8 cellular contexts compared by ENCODE assay signal in genomic region chr6:128882991-128883571, GRCh38. TPM values are rescaled to one million over a fixed set of nuclear protein-coding genes. Genes with fewer than 3 reads are reported as not detected.
DNase-seq lines count a peak whose midpoint lies in the region; ATAC-seq, FAIRE-seq and TF ChIP-seq lines count a peak whose summit lies in the region.

Gene LAMA2, plus strand, starts transcription at chr6:128883138. Its CDS starts 108 bp downstream, at chr6:128883246.

- H2BK5ac ChIP-seq in H1 (ENCODE audit: low read depth, low read length) = peak within 1 kb of the TSS; percentile 69; the same call in 1 of the 2 replicates

- peak within 1 kb of the TSS; percentile 65; the same call in 1 of the 2 replicates for H2BK15ac ChIP-seq in H1 (ENCODE audit: low read length)

- H3K79me1 ChIP-seq in H1 (ENCODE audit: low read depth, low read length) = no peaks in the 10 kb centered on the region

- peak within 1 kb of the TSS; percentile 75 for H4K91ac ChIP-seq in H1 (replicated peaks; ENCODE audit: insufficient read length, low read length)

- H3K4me1 Mint-ChIP-seq in Calu3 (ENCODE audit: low read depth, unreplicated experiment) = no peaks in the 10 kb centered on the region

- CTCF ChIA-PET in H1 (lab: Charles Lee; ENCODE audit: partially characterized antibody) (interaction anchor here (0.9 to 1.2 kb wide), 2 partner anchors 18 to 35 kb away, joined by 3 to 4 read pairs; no protein-coding TSS in a partner anchor), Calu3 (lab: Charles Lee) (no interaction called here)

- H3K27ac Mint-ChIP-seq in Calu3 (ENCODE audit: unreplicated experiment) = no peak within 1 kb of the TSS

- H3K9ac ChIP-seq in H1 (replicated peaks in 1 of 4; ENCODE audit: extremely low read depth in 1 of 4, low read depth in 3 of 4, low read length in 3 of 4) = peak within 1 kb of the TSS in 2 of 4 experiments; percentile 6 to 28; a peak in 1 of 7 replicates

- H3K18ac ChIP-seq in H1 (ENCODE audit: extremely low read depth, low read length) = peak within 1 kb of the TSS; percentile 93

- peak within 1 kb of the TSS; percentile 60; the same call in 1 of the 2 replicates for H2BK12ac ChIP-seq in H1 (ENCODE audit: low read depth, low read length)

- no peaks in the 10 kb centered on the region for H3K9me3 Mint-ChIP-seq in Calu3 (ENCODE audit: low read depth, unreplicated experiment)

- H3K27me3 ChIP-seq in H1 (replicated peaks in 1 of 4; ENCODE audit: control insufficient read depth in 3 of 4, extremely low read depth in 1 of 4, insufficient read depth in 3 of 4, low read length in 3 of 4) (no peaks in the 10 kb centered on the region), stomach (no peaks in the 10 kb centered on the region)

- H3K4me1 ChIP-seq in H1 (replicated peaks in 1 of 4; ENCODE audit: control insufficient read depth in 3 of 4, insufficient read depth in 4 of 4, low read length in 3 of 4) (peaks cover 0 to 4% (median 3%) of the 10 kb centered on the region in 4 experiments; a peak in 5 of 7 replicates), stomach (peaks cover 0 to 15% (median 10%) of the 10 kb centered on the region in 4 donors)

- H3K27me3 Mint-ChIP-seq in Calu3 (ENCODE audit: unreplicated experiment) = no peaks in the 10 kb centered on the region

- no peak for FAIRE-seq in H1 (lab: Jason Lieb, UNC)

- H3K4me2 ChIP-seq in H1 (ENCODE audit: insufficient read depth in 1 of 2, low read depth in 2 of 2, low read length in 2 of 2) = peak within 1 kb of the TSS; percentile 66 to 83

- no peak within 1 kb of the TSS for H3K14ac ChIP-seq in H1 (ENCODE audit: insufficient read length)

- H3K23ac ChIP-seq in H1 (ENCODE audit: insufficient read length) = no peak within 1 kb of the TSS

- H3K9me3 ChIP-seq in H1 (ENCODE audit: insufficient read depth in 2 of 2, low read depth in 1 of 2, low read length in 1 of 2) (no peaks in the 10 kb centered on the region), stomach (no peaks in the 10 kb centered on the region)

- H4K8ac ChIP-seq in H1 (ENCODE audit: extremely low read depth, insufficient read depth, low read length) = no peak within 1 kb of the TSS

- no peak within 1 kb of the TSS for H3K27ac ChIP-seq in H1 (ENCODE audit: low read depth, low read length)
- H3K27ac ChIP-seq in stomach = peak within 1 kb of the TSS; percentile 89 to 93 (median 90)

- peak within 1 kb of the TSS; percentile 93 for H2AFZ ChIP-seq in H1 (ENCODE audit: low read length)

- TF ChIP-seq EP300 in H1 (IDR thresholded peaks at IDR 0.05; ENCODE audit: borderline replicate concordance in 1 of 2, low read depth in 2 of 2, low read length in 2 of 2) (no peak), stomach (IDR thresholded peaks at IDR 0.05) (no peak)

- H4K20me1 ChIP-seq in H1 (replicated peaks in 1 of 2; ENCODE audit: control insufficient read depth in 1 of 2, insufficient read depth in 2 of 2, low read length in 2 of 2) = no peaks in the 10 kb centered on the region

- peak in 2 of 3 experiments; percentile 11 to 23; a peak in 2 of 4 replicates for TF ChIP-seq CTCF in H1 (IDR thresholded peaks at IDR 0.05; ENCODE audit: control extremely low read depth in 1 of 3, insufficient read depth in 1 of 3, low read depth in 1 of 3, low read length in 3 of 3)
- TF ChIP-seq CTCF in lower leg skin (IDR thresholded peaks at IDR 0.05) = no peak
- TF ChIP-seq CTCF in stomach (IDR thresholded peaks at IDR 0.05) = peak in 1 of 7 experiments; percentile 15
- no peak for TF ChIP-seq CTCF in Calu3 (IDR thresholded peaks at IDR 0.05; ENCODE audit: unreplicated experiment)

- no peak within 1 kb of the TSS for H2BK120ac ChIP-seq in H1 (replicated peaks; ENCODE audit: low read depth, low read length)

- no peaks in the 10 kb centered on the region for H3K36me3 Mint-ChIP-seq in Calu3 (ENCODE audit: insufficient read depth, unreplicated experiment)

- peak; percentile 89 for DNase-seq in AG08395 (ENCODE audit: low spot score)
- DNase-seq in LoVo (ENCODE audit: low spot score) = peak; percentile 48
- DNase-seq in H1 (ENCODE audit: low read depth in 1 of 2, low spot score in 2 of 2) = peak; percentile 75 to 87
- peak; percentile 74 to 94 for DNase-seq in lower leg skin (ENCODE audit: low spot score in 2 of 2)
- peak; percentile 72 for DNase-seq in stomach
- DNase-seq in Calu3 = no peak
- no peak for DNase-seq in HT-29 (ENCODE audit: low spot score)

- H3K36me3 ChIP-seq in H1 (ENCODE audit: control insufficient read depth in 2 of 4, insufficient read depth in 4 of 4, low read length in 3 of 4) (no peaks in the 10 kb centered on the region), stomach (no peaks in the 10 kb centered on the region)

- H3K79me2 ChIP-seq in H1 (ENCODE audit: control insufficient read depth in 1 of 2, insufficient read depth in 2 of 2, low read length in 2 of 2) = no peaks in the 10 kb centered on the region

- TF ChIP-seq RAD21 in H1 (IDR thresholded peaks at IDR 0.05 in 1 of 2, conservative IDR thresholded peaks at IDR 0.05 in 1 of 2; ENCODE audit: low read depth in 2 of 2, low read length in 2 of 2) = peak; percentile 42 to 50

- 5% methylated on average over 35 of the region's 35 CpGs; no CpG with 5 or more reads in 1 of the 2 experiments for WGBS in H1 (ENCODE audit: extremely low coverage in 1 of 2, insufficient coverage in 1 of 2, insufficient read length in 1 of 2, insufficient replicate concordance in 2 of 2, low coverage in 1 of 2, low lambda C conversion rate in 2 of 2, missing lambda C conversion rate in 1 of 2), 2 experiments
- WGBS in lower leg skin, 2 donors = 4 to 6% methylated on average over 17 to 35 of the region's 35 CpGs
- 1 to 5% (median 3%) methylated on average over 18 to 35 of the region's 35 CpGs for whole genome bisulfite sequencing in stomach, 5 donors

- no peak for ATAC-seq in HG03571 (IDR thresholded peaks at IDR 0.05; ENCODE audit: unreplicated experiment)

- peak within 1 kb of the TSS; percentile 4 for H3K4ac ChIP-seq in H1 (replicated peaks; ENCODE audit: insufficient read length, low read depth, low read length)

- BruUV-seq in Calu3 (replicated peaks; lab: Mats Ljungman, UMichigan) = no TSS peak

- no peak within 1 kb of the TSS for H3K56ac ChIP-seq in H1 (replicated peaks; ENCODE audit: insufficient read length, low read depth, low read length)

- POLR2A ChIA-PET in H1 (lab: Charles Lee; ENCODE audit: partially characterized antibody) = interaction anchor here (0.8 kb wide), 1 partner anchor 15 kb away, joined by 3 read pairs; no protein-coding TSS in a partner anchor

- no peak within 1 kb of the TSS for H4K5ac ChIP-seq in H1 (ENCODE audit: insufficient read length, low read depth, low read length)

- peak in 1 of 2 experiments; percentile 44; a peak in 1 of 3 replicates for TF ChIP-seq POLR2A in H1 (IDR thresholded peaks at IDR 0.05; ENCODE audit: control extremely low read depth in 1 of 2, low read depth in 2 of 2, low read length in 2 of 2)
- TF ChIP-seq POLR2A in lower leg skin (IDR thresholded peaks at IDR 0.05) = peak in 1 of 2 donors; percentile 29
- TF ChIP-seq POLR2A in stomach (IDR thresholded peaks at IDR 0.05) = peak in 1 of 4 donors; percentile 45

- H3K23me2 ChIP-seq in H1 (ENCODE audit: low read depth, low read length) = peaks cover 3% of the 10 kb centered on the region; the same call in 1 of the 2 replicates

- H3K4me3 ChIP-seq in H1 (ENCODE audit: extremely low read depth in 1 of 4, insufficient read depth in 2 of 4, low read depth in 3 of 4, low read length in 4 of 4) = peak within 1 kb of the TSS; percentile 38 to 61 (median 48)
- H3K4me3 ChIP-seq in lower leg skin (ENCODE audit: low read depth, poor library complexity, severe bottlenecking) = peak within 1 kb of the TSS; percentile 33
- peak within 1 kb of the TSS; percentile 54 to 67 (median 63) for H3K4me3 ChIP-seq in stomach

- intact Hi-C loops in lower leg skin (cut with DNase I; ENCODE audit: low total_unique reads) = no loop called here
- intact Hi-C loops in stomach (cut with DNase I; ENCODE audit: low total_unique reads) = no loop called here
- intact Hi-C loops in Calu3 (cut with micrococcal nuclease; ENCODE audit: unreplicated experiment) = no loop called here

- peak within 1 kb of the TSS; percentile 66; the same call in 1 of the 2 replicates for H2BK20ac ChIP-seq in H1 (ENCODE audit: low read length)

- H3K4me3 Mint-ChIP-seq in Calu3 (ENCODE audit: low read depth, unreplicated experiment) = no peak within 1 kb of the TSS

- no peak within 1 kb of the TSS for H2AK5ac ChIP-seq in H1 (ENCODE audit: low read depth, low read length)

TF ChIP-seq in H1, 55 proteins besides CTCF, POLR2A, EP300 and RAD21 (continues in another document):
- TF ChIP-seq SIN3A (conservative IDR thresholded peaks at IDR 0.05 in 1 of 2, IDR thresholded peaks at IDR 0.05 in 1 of 2; ENCODE audit: low read depth in 1 of 2, low read length in 2 of 2) (peak in 1 of 2 experiments; percentile 57; a peak in 1 of 4 replicates), SP4 (IDR thresholded peaks at IDR 0.05; ENCODE audit: low read length) (peak; percentile 77; the same call in 1 of the 2 replicates), KDM1A (IDR thresholded peaks at IDR 0.05; ENCODE audit: borderline replicate concordance, low read length) (no peak; the same call in 1 of the 2 replicates), JUN (IDR thresholded peaks at IDR 0.05; ENCODE audit: low read depth, low read length) (no peak), TEAD4 (IDR thresholded peaks at IDR 0.05; ENCODE audit: low read depth, low read length) (no peak), RFX5 (IDR thresholded peaks at IDR 0.05; ENCODE audit: borderline replicate concordance, low read depth, low read length) (no peak), CTBP2 (IDR thresholded peaks at IDR 0.05; ENCODE audit: borderline replicate concordance, insufficient read depth, insufficient read length, low read length) (peak; percentile 64), BACH1 (IDR thresholded peaks at IDR 0.05; ENCODE audit: low read length) (no peak)

RNA-seq across cellular contexts. Expression of gene LAMA2, which starts in this region (rescaled TPM):
- total RNA-seq in H1 (2021; fragmentation: NEBNext Ultra II Directional; extraction: Animal tissue kit (Norgen Biotek cat#: 25700)) = 3.6 and 3.8 TPM in 2 replicates
- polyA plus RNA-seq in H1 (2011; rRNA removed) (1.3 and 2.4 TPM in 2 replicates), stomach (1 to 10 TPM; 3.4 to 5.5 (median 4.9) TPM)
- polyA plus RNA-seq in H1 (2011; cell fraction: cytosol; rRNA removed) = 1.5 TPM
- polyA plus RNA-seq in H1 (2011; cell fraction: nucleus; rRNA removed) = 2.8 TPM
- polyA plus RNA-seq in H1 (2012, experiment 1 of 2) = 1.2 to 1.5 TPM (median 1.4 TPM) in 4 replicates
- 0.07 TPM for polyA plus RNA-seq in H1 (2012, experiment 2 of 2)
- polyA plus RNA-seq in H1 (2013, experiment 1 of 2) = 6.7 TPM
- 6.0 TPM for polyA plus RNA-seq in H1 (2013, experiment 2 of 2)
- 5.3 and 6.2 TPM in 2 replicates for polyA minus RNA-seq in H1 (2011; rRNA and poly(A)+ RNA removed)
- 1.9 TPM for polyA minus RNA-seq in H1 (2011; cell fraction: cytosol; rRNA and poly(A)+ RNA removed)
- polyA minus RNA-seq in H1 (2011; cell fraction: nucleus; rRNA and poly(A)+ RNA removed) = 9.7 TPM
- total RNA-seq in lower leg skin (10 to 100 TPM; 23.4 to 80.8 (median 28.2) TPM), stomach (100 to 1,000 TPM in 1 of 5 donors, 10 to 100 TPM in 4; 20.0 to 110 (median 54.5) TPM), Calu3 (2022) (0.66 and 0.80 TPM in 2 replicates)
- total RNA-seq in HT-29 (2014; rRNA removed; shearing (Covaris generic)) = 0.08 and 0.65 TPM in 2 replicates

Comparison
In these comparisons a context has a peak if more than half of its experiments do, and no peak if none do; other contexts are left out.
1. DNase-seq: peak in AG08395 (single experiment), LoVo (single experiment), H1 (2 of 2), lower leg skin (2 of 2) and stomach (single experiment); none in Calu3 (single experiment) and HT-29 (single experiment).
2. CTCF ChIP-seq: peak in H1 (2 of 3); none in lower leg skin (0 of 3) and Calu3 (single experiment).
3. Peak in every context shown above with its lines, with median percentiles within 50 percentile points of each other: H3K4me3 ChIP-seq.